Comparison of ENCODE assay signal across 21 cellular contexts in the genomic region with DNA sequence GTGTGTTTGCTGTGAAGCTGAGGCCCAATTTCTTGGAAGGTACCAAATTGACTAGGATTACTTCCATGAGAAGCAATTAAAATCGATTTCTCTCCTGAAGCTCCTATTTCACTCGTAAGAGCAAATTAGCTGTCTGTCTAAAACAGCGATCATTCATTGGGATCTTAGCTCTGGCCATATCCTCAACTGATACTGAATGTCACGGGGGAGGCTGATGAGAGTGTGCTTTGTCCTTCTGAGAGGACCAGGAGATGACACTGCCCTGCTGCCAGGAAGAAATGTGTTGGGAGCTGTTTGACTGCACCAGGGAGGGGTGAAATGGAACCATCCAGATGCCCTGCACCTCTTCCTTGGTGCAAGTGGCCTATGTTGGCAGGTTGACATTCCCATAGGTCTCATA. TPM values are rescaled to one million over a fixed set of nuclear protein-coding genes. Genes with fewer than 3 reads are reported as not detected.
A peak's percentile ranks its signal among the peaks of the same experiment; 100 is the strongest.
DNase-seq lines count a peak whose midpoint lies in the region; ATAC-seq, FAIRE-seq and TF ChIP-seq lines count a peak whose summit lies in the region.
"Had no signal": no experiment of that assay in that cellular context is flagged by ENCODE, and none has a peak within 500 bp of the region (broad histone marks: within the 10 kb centered on the region; RNA-seq: fewer than 3 reads in every experiment).

No MANE protein-coding gene starts in this region.

- peak overlapping the region; percentile 47 for H3K27ac Mint-ChIP-seq in MCF 10A (ENCODE audit: low read depth, unreplicated experiment)
- H3K27ac Mint-ChIP-seq: HFFc6 had no signal

- peak; percentile 47 for FAIRE-seq in bronchial epithelial cell (lab: Jason Lieb, UNC)
- FAIRE-seq: A204.1, G401.6, HepG2 had no signal

- BruUV-seq in MCF 10A (replicated peaks; lab: Mats Ljungman, UMichigan), result no TSS peak

- peaks cover 25% of the 10 kb centered on the region for H3K27me3 Mint-ChIP-seq in MCF 10A (ENCODE audit: insufficient read depth, unreplicated experiment)

- intact Hi-C loops in MCF 10A (cut with micrococcal nuclease) (no loop called here), breast epithelium (cut with DNase I; ENCODE audit: low total_unique reads) (no loop called here), uterus (cut with DNase I; ENCODE audit: low total_unique reads) (no loop called here)

- TF ChIP-seq CTCF in MCF 10A (IDR thresholded peaks at IDR 0.05; ENCODE audit: unreplicated experiment) (no peak), breast epithelium (IDR thresholded peaks at IDR 0.05) (no peak), bronchial epithelial cell (IDR thresholded peaks at IDR 0.05; ENCODE audit: insufficient read depth, low read length, severe bottlenecking) (no peak), uterus (IDR thresholded peaks at IDR 0.05) (no peak)

- no peak overlapping the region for H3K4me3 Mint-ChIP-seq in MCF 10A (ENCODE audit: unreplicated experiment)
- H3K4me3 Mint-ChIP-seq: HFFc6 had no signal

- H3K27ac ChIP-seq in breast epithelium (no peak overlapping the region), temporal lobe (ENCODE audit: low read depth, low read length) (peak overlapping the region; percentile 92), uterus (no peak overlapping the region)
- H3K27ac ChIP-seq: BLaER1 treated with 17β-estradiol and CSF1 and Interleukin-3, amounts not matched to agents 10 nM and 100 nM; PC-9; SJCRH30 had no signal

- CTCF ChIA-PET in MCF 10A (lab: Yijun Ruan, JAX), result interaction anchor here (0.5 to 12.6 kb wide), 9 partner anchors 9 to 289 kb away, joined by 3 to 98 read pairs (median 5); no protein-coding TSS in a partner anchor

- H3K9me3 ChIP-seq in breast epithelium (no peaks in the 10 kb centered on the region), uterus (no peaks in the 10 kb centered on the region)
- H3K9me3 ChIP-seq: BLaER1 treated with 17β-estradiol and CSF1 and Interleukin-3, amounts not matched to agents 10 nM and 100 nM; SJCRH30 had no signal

- H3K4me1 Mint-ChIP-seq in MCF 10A (ENCODE audit: insufficient read depth, unreplicated experiment), result no peaks in the 10 kb centered on the region

- DNase-seq in MCF 10A (ENCODE audit: unreplicated experiment) (no peak), breast epithelium (ENCODE audit: low spot score in 2 of 2) (no peak), bronchial epithelial cell (ENCODE audit: low read depth) (no peak), inferior parietal cortex (ENCODE audit: extremely low spot score) (peak; percentile 31), uterus (no peak), mucosa of gallbladder (ENCODE audit: low spot score) (no peak)
- DNase-seq: DND-41, GOT3, HFFc6, KG1, NCI-H1694, NCI-H2107, NCI-H345, PC-9 had no signal

- TF ChIP-seq POLR2A in breast epithelium (IDR thresholded peaks at IDR 0.05) (no peak), uterus (IDR thresholded peaks at IDR 0.05) (no peak)

- H3K4me3 ChIP-seq in breast epithelium (no peak overlapping the region), bronchial epithelial cell (ENCODE audit: low read depth, low read length) (no peak overlapping the region), uterus (no peak overlapping the region)
- H3K4me3 ChIP-seq: BLaER1 treated with 17β-estradiol and CSF1 and Interleukin-3, amounts not matched to agents 10 nM and 100 nM; PC-9; SJCRH30 had no signal

- H3K4me1 ChIP-seq in breast epithelium (no peaks in the 10 kb centered on the region), uterus (no peaks in the 10 kb centered on the region)

- no peaks in the 10 kb centered on the region for H3K9me3 Mint-ChIP-seq in MCF 10A (ENCODE audit: unreplicated experiment)
- H3K9me3 Mint-ChIP-seq: HFFc6 had no signal

- no peaks in the 10 kb centered on the region for H3K36me3 ChIP-seq in breast epithelium
- H3K36me3 ChIP-seq in bronchial epithelial cell (ENCODE audit: control insufficient read depth, insufficient read depth, low read length), result no peaks in the 10 kb centered on the region
- H3K36me3 ChIP-seq in uterus, result no peaks in the 10 kb centered on the region
- H3K36me3 ChIP-seq: BLaER1 treated with 17β-estradiol and CSF1 and Interleukin-3, amounts not matched to agents 10 nM and 100 nM; SJCRH30 had no signal

- H3K36me3 Mint-ChIP-seq in MCF 10A (ENCODE audit: insufficient read depth, unreplicated experiment), result peaks cover 5% of the 10 kb centered on the region

- ATAC-seq in HG03039 (IDR thresholded peaks at IDR 0.05; ENCODE audit: unreplicated experiment), result no peak
- ATAC-seq: HepG2 had no signal

- POLR2A ChIA-PET in MCF 10A (lab: Yijun Ruan, JAX), result no interaction called here

- H3K27me3 ChIP-seq in breast epithelium (peaks cover 0 to 3% of the 10 kb centered on the region in 2 donors), bronchial epithelial cell (ENCODE audit: control insufficient read depth, insufficient read depth, low read length) (no peaks in the 10 kb centered on the region), uterus (no peaks in the 10 kb centered on the region)
- H3K27me3 ChIP-seq: BLaER1 treated with 17β-estradiol and CSF1 and Interleukin-3, amounts not matched to agents 10 nM and 100 nM; SJCRH30 had no signal

RNA-seq across cellular contexts. Expression of a gene that starts 24.7 kb away (rescaled TPM):
- total RNA-seq in MCF 10A (2022) (not detected in 2 replicates), breast epithelium (under 1 TPM in 1 of 3 donors, not detected in 2; 0.66 TPM), bronchial epithelial cell (not detected in 2 replicates), temporal lobe (0.49 TPM), uterus (under 1 TPM in 2 of 4 donors, not detected in 2; 0.35 to 0.46 TPM), mucosa of gallbladder (176 TPM)
- total RNA-seq: HepG2, HFFc6, PC-9 had no signal

RNA-seq across cellular contexts. Expression of a gene that starts 27.6 kb away (rescaled TPM):
- total RNA-seq in MCF 10A (2022) (not detected in 2 replicates), breast epithelium (not detected), bronchial epithelial cell (not detected in 2 replicates), temporal lobe (under 0.01 TPM), uterus (under 1 TPM in 1 of 4 donors, not detected in 3; under 0.01 TPM), mucosa of gallbladder (0.12 TPM)
- total RNA-seq: HepG2, HFFc6, PC-9 had no signal

RNA-seq across cellular contexts. Expression of a gene that starts 42.8 kb away (rescaled TPM):
- not detected in 2 replicates for total RNA-seq in MCF 10A (2022)
- total RNA-seq in breast epithelium, result 10 to 100 TPM in 2 of 3 donors, 1 to 10 TPM in 1; 3.8 to 10.8 (median 10.5) TPM
- total RNA-seq in bronchial epithelial cell, result not detected in 2 replicates
- 11.3 TPM for total RNA-seq in temporal lobe
- total RNA-seq in uterus, result 1 to 10 TPM in 2 of 4 donors, under 1 TPM in 1, not detected in 1; under 0.01 to 5.5 (median 1.9) TPM
- 1.3 TPM for total RNA-seq in mucosa of gallbladder
- total RNA-seq: HepG2, HFFc6, PC-9, SJCRH30 had no signal

Comparison
In these comparisons a context has a peak if more than half of its experiments do, and no peak if none do; other contexts are left out.
1. RNA of a gene that starts 24.7 kb away (total RNA-seq): 176 TPM in mucosa of gallbladder (single experiment); 0.49 TPM in temporal lobe (single experiment), 0.35 to 0.46 TPM in uterus, not detected in MCF 10A, 0.66 TPM in breast epithelium and not detected in bronchial epithelial cell; every median in the first group is over 100 times any median in the second.